16 cellular contexts compared by ENCODE assay signal in genomic region chr16:17368511-17368910, GRCh38.
A peak's percentile ranks its signal among the peaks of the same experiment; 100 is the strongest.
DNase-seq lines count a peak whose midpoint lies in the region; ATAC-seq and TF ChIP-seq lines count a peak whose summit lies in the region.
"Had no signal": no experiment of that assay in that cellular context is flagged by ENCODE, and none has a peak within 500 bp of the region (broad histone marks: within the 10 kb centered on the region; RNA-seq: fewer than 3 reads in every experiment).

No MANE protein-coding gene starts in this region.

- TF ChIP-seq POLR2A in NB4 (IDR thresholded peaks at IDR 0.05; ENCODE audit: extremely low read depth, insufficient read length), result no peak
- no peak for TF ChIP-seq POLR2A in lower leg skin (IDR thresholded peaks at IDR 0.05)

- H3K36me3 Mint-ChIP-seq in CD8-positive, alpha-beta T cell, result no peaks in the 10 kb centered on the region
- peaks cover 18% of the 10 kb centered on the region for H3K36me3 Mint-ChIP-seq in activated naive CD8-positive, alpha-beta T cell treated with anti-CD3 and anti-CD28 coated beads, Interleukin-2, amount 10 ng/mL, durations not matched to agents 7 days and 5 days

- no peak for TF ChIP-seq CTCF in CD8-positive, alpha-beta T cell (IDR thresholded peaks at IDR 0.05)
- TF ChIP-seq CTCF in NB4 (IDR thresholded peaks at IDR 0.05; ENCODE audit: low read depth, low read length) (no peak), neutrophil (IDR thresholded peaks at IDR 0.05) (no peak), lower leg skin (IDR thresholded peaks at IDR 0.05) (no peak)

- H3K27ac ChIP-seq in CD8-positive, alpha-beta T cell (ENCODE audit: low read depth, low read length), result peak overlapping the region; percentile 78
- H3K27ac ChIP-seq in neutrophil, result peak overlapping the region; percentile 85
- H3K27ac ChIP-seq: cardiac muscle cell, prostate gland, SJCRH30 had no signal

- WGBS in lower leg skin, 2 donors, result 75 to 83% methylated on average over 3 of the region's 3 CpGs

- H3K36me3 ChIP-seq in CD8-positive, alpha-beta T cell (ENCODE audit: insufficient read depth, low read length), result no peaks in the 10 kb centered on the region
- no peaks in the 10 kb centered on the region for H3K36me3 ChIP-seq in neutrophil
- H3K36me3 ChIP-seq: cardiac muscle cell, prostate gland, SJCRH30 had no signal

- H3K4me3 Mint-ChIP-seq in CD8-positive, alpha-beta T cell, result peak overlapping the region; percentile 82
- H3K4me3 Mint-ChIP-seq in activated naive CD8-positive, alpha-beta T cell treated with anti-CD3 and anti-CD28 coated beads, Interleukin-2, amount 10 ng/mL, durations not matched to agents 7 days and 5 days, result peak overlapping the region; percentile 79

- H3K9me3 Mint-ChIP-seq in CD8-positive, alpha-beta T cell, result no peaks in the 10 kb centered on the region
- H3K9me3 Mint-ChIP-seq in activated naive CD8-positive, alpha-beta T cell treated with anti-CD3 and anti-CD28 coated beads, Interleukin-2, amount 10 ng/mL, durations not matched to agents 7 days and 5 days, result no peaks in the 10 kb centered on the region

- peaks cover 81% of the 10 kb centered on the region for H3K4me1 ChIP-seq in CD8-positive, alpha-beta T cell (ENCODE audit: insufficient read depth, low read length)
- H3K4me1 ChIP-seq in neutrophil (ENCODE audit: control insufficient read depth in 1 of 2, insufficient read depth in 1 of 2, low read depth in 1 of 2, low read length in 1 of 2), result peaks cover 69 to 82% of the 10 kb centered on the region in 2 experiments
- H3K4me1 ChIP-seq: prostate gland, SJCRH30 had no signal

- H3K27me3 Mint-ChIP-seq in CD8-positive, alpha-beta T cell (ENCODE audit: low read depth), result no peaks in the 10 kb centered on the region
- no peaks in the 10 kb centered on the region for H3K27me3 Mint-ChIP-seq in activated naive CD8-positive, alpha-beta T cell treated with anti-CD3 and anti-CD28 coated beads, Interleukin-2, amount 10 ng/mL, durations not matched to agents 7 days and 5 days

- H3K27me3 ChIP-seq in CD8-positive, alpha-beta T cell (ENCODE audit: insufficient read depth, low read length), result no peaks in the 10 kb centered on the region
- H3K27me3 ChIP-seq in neutrophil, result no peaks in the 10 kb centered on the region
- H3K27me3 ChIP-seq: cardiac muscle cell had no signal

- no peaks in the 10 kb centered on the region for H3K9me3 ChIP-seq in CD8-positive, alpha-beta T cell (ENCODE audit: low read length)
- H3K9me3 ChIP-seq in neutrophil, result no peaks in the 10 kb centered on the region
- H3K9me3 ChIP-seq: mucosa of descending colon, prostate gland, SJCRH30 had no signal

- peak overlapping the region; percentile 97 for H3K27ac Mint-ChIP-seq in CD8-positive, alpha-beta T cell
- H3K27ac Mint-ChIP-seq in activated naive CD8-positive, alpha-beta T cell treated with anti-CD3 and anti-CD28 coated beads, Interleukin-2, amount 10 ng/mL, durations not matched to agents 7 days and 5 days, result peak overlapping the region; percentile 95

- no peak overlapping the region for H3K4me3 ChIP-seq in CD8-positive, alpha-beta T cell (ENCODE audit: low read depth, low read length)
- H3K4me3 ChIP-seq in NB4 (ENCODE audit: low read depth, low read length) (peak overlapping the region; percentile 50), neutrophil (ENCODE audit: low read depth in 1 of 2, low read length in 1 of 2) (peak overlapping the region; percentile 57 to 60), lower leg skin (ENCODE audit: low read depth, poor library complexity, severe bottlenecking) (no peak overlapping the region)
- H3K4me3 ChIP-seq: cardiac muscle cell, mucosa of descending colon, prostate gland, SJCRH30 had no signal

- no peak for ATAC-seq in CD8-positive, alpha-beta T cell
- ATAC-seq in activated naive CD8-positive, alpha-beta T cell treated with anti-CD3 and anti-CD28 coated beads, Interleukin-2, amount 10 ng/mL, durations not matched to agents 7 days and 5 days (ENCODE audit: low read depth), result no peak

- POLR2A ChIA-PET in CD8-positive, alpha-beta T cell (lab: Charles Lee), result interaction anchor here (1.0 to 4.9 kb wide), 6 partner anchors 9 to 101 kb away, joined by 3 to 32 read pairs (median 4); no protein-coding TSS in a partner anchor
- POLR2A ChIA-PET in activated naive CD8-positive, alpha-beta T cell treated with anti-CD3 and anti-CD28 coated beads, Interleukin-2, amount 10 ng/mL, durations not matched to agents 7 days and 5 days (lab: Charles Lee), result interaction anchor here (0.9 to 8.5 kb wide), 6 partner anchors 9 to 103 kb away, joined by 3 to 216 read pairs (median 13); partner anchors contain the start of gene XYLT1

- peaks cover 90% of the 10 kb centered on the region for H3K4me1 Mint-ChIP-seq in CD8-positive, alpha-beta T cell (ENCODE audit: low read depth)
- H3K4me1 Mint-ChIP-seq in activated naive CD8-positive, alpha-beta T cell treated with anti-CD3 and anti-CD28 coated beads, Interleukin-2, amount 10 ng/mL, durations not matched to agents 7 days and 5 days, result peaks cover 81% of the 10 kb centered on the region

- DNase-seq in CD8-positive, alpha-beta T cell, result no peak
- DNase-seq in NB4 (ENCODE audit: low read depth) (no peak), NCI-H2196 treated with DMSO at 0.1 percent for 48 hours (lab: John Stamatoyannopoulos, UW; ENCODE audit: unreplicated experiment) (no peak), NCI-H1436 (lab: John Stamatoyannopoulos, UW) (no peak), lower leg skin (ENCODE audit: low spot score in 2 of 2) (no peak)
- DNase-seq in activated naive CD8-positive, alpha-beta T cell treated with anti-CD3 and anti-CD28 coated beads, Interleukin-2, amount 10 ng/mL, durations not matched to agents 7 days and 5 days, result peak; percentile 48
- DNase-seq: activated CD4-positive, CD25-positive, alpha-beta regulatory T cell; activated gamma-delta T cell; GF-D8; NCI-H2081; stimulated activated CD8-positive, alpha-beta memory T cell treated with anti-CD3 and anti-CD28 coated beads, Interleukin-4, amount 100 ng/mL, for 48 hours had no signal

- CTCF ChIA-PET in CD8-positive, alpha-beta T cell (lab: Charles Lee), result interaction anchor here (1.4 to 2.3 kb wide), 2 partner anchors 81 to 100 kb away, joined by 5 read pairs; no protein-coding TSS in a partner anchor

- intact Hi-C loops in CD8-positive, alpha-beta T cell (cut with DNase I, micrococcal nuclease), result loop anchor here (2.0 to 10.0 kb wide), 6 partner anchors 28 to 1696 kb away; partner anchors contain the start of genes COQ7 (in 1 of the 2) and SMG1 (in 1 of the 2)
- intact Hi-C loops in lower leg skin (cut with DNase I; ENCODE audit: low total_unique reads), result no loop called here

Comparison
In these comparisons a context has a peak if more than half of its experiments do, and no peak if none do; other contexts are left out.
1. H3K4me3 ChIP-seq: peak in NB4 (single experiment) and neutrophil (2 of 2); none in CD8-positive, alpha-beta T cell (single experiment) and lower leg skin (single experiment).